In genomic region chr6:26532699-26533523, GRCh38 we compare ENCODE assay signal across 8 cellular contexts. TPM values are rescaled to one million over a fixed set of nuclear protein-coding genes. Genes with fewer than 3 reads are reported as not detected.
DNase-seq lines count a peak whose midpoint lies in the region; ATAC-seq and TF ChIP-seq lines count a peak whose summit lies in the region.

No MANE protein-coding gene starts in this region.

- H3K4me3 ChIP-seq in left ventricle myocardium inferior, result peak overlapping the region; percentile 80
- peak overlapping the region; percentile 45 to 48 for H3K4me3 ChIP-seq in prostate gland
- H3K4me3 ChIP-seq in upper lobe of right lung, result peak overlapping the region; percentile 68

- 1% methylated on average over 28 of the region's 28 CpGs for whole genome bisulfite sequencing in prostate gland

- ATAC-seq in GM21786 (IDR thresholded peaks at IDR 0.05; ENCODE audit: unreplicated experiment), result peak; percentile 35
- peak; percentile 60 for ATAC-seq in upper lobe of right lung

- intact Hi-C loops in left ventricle myocardium inferior (cut with micrococcal nuclease), result no loop called here
- intact Hi-C loops in prostate gland (cut with DNase I), result no loop called here
- intact Hi-C loops in upper lobe of right lung (cut with DNase I), result no loop called here

- TF ChIP-seq CTCF in left ventricle myocardium inferior (IDR thresholded peaks at IDR 0.05; ENCODE audit: borderline replicate concordance) (no peak), prostate gland (IDR thresholded peaks at IDR 0.05) (no peak), upper lobe of right lung (IDR thresholded peaks at IDR 0.05) (no peak)

- H3K4me1 ChIP-seq in left ventricle myocardium inferior, result peaks cover 36% of the 10 kb centered on the region
- no peaks in the 10 kb centered on the region for H3K4me1 ChIP-seq in prostate gland (replicated peaks)
- peaks cover 20% of the 10 kb centered on the region for H3K4me1 ChIP-seq in upper lobe of right lung

- peak overlapping the region; percentile 85 for H3K27ac ChIP-seq in left ventricle myocardium inferior (replicated peaks)
- H3K27ac ChIP-seq in prostate gland, result peak overlapping the region; percentile 72 to 73
- H3K27ac ChIP-seq in upper lobe of right lung, result peak overlapping the region; percentile 74

- no peak for TF ChIP-seq POLR2A in prostate gland (IDR thresholded peaks at IDR 0.05)

- H3K9me3 ChIP-seq in left ventricle myocardium inferior (replicated peaks) (no peaks in the 10 kb centered on the region), prostate gland (no peaks in the 10 kb centered on the region), upper lobe of right lung (no peaks in the 10 kb centered on the region)

- H3K36me3 ChIP-seq in left ventricle myocardium inferior (no peaks in the 10 kb centered on the region), prostate gland (no peaks in the 10 kb centered on the region), upper lobe of right lung (no peaks in the 10 kb centered on the region)

- DNase-seq in Ammon's horn (ENCODE audit: low spot score) (peak; percentile 94), NCI-H1694 (lab: John Stamatoyannopoulos, UW) (peak; percentile 93), T-helper 1 cell (peak; percentile 60 to 89 (median 78)), amygdala (lab: John Stamatoyannopoulos, UW) (peak in 55 of 56 donors; percentile 33 to 97 (median 81)), left ventricle myocardium inferior (peak; percentile 86), prostate gland (ENCODE audit: low spot score) (peak; percentile 80), upper lobe of right lung (peak; percentile 85)

- H3K27me3 ChIP-seq in left ventricle myocardium inferior (ENCODE audit: low read depth) (no peaks in the 10 kb centered on the region), prostate gland (replicated peaks; ENCODE audit: insufficient read depth) (no peaks in the 10 kb centered on the region), upper lobe of right lung (no peaks in the 10 kb centered on the region)

RNA-seq across cellular contexts. Expression of gene HMGN4, which starts 5.3 kb away (rescaled TPM):
- total RNA-seq in left ventricle myocardium inferior, result 29.7 TPM
- total RNA-seq in prostate gland, result 10 to 100 TPM; 53.5 to 83.0 TPM
- 45.8 TPM for total RNA-seq in upper lobe of right lung

RNA-seq across cellular contexts. Expression of gene BTN1A1, which starts 32.8 kb away (rescaled TPM):
- total RNA-seq in left ventricle myocardium inferior (not detected), prostate gland (under 1 TPM in 1 of 2 donors, not detected in 1; 0.23 TPM), upper lobe of right lung (not detected)

Comparison
In these comparisons a context has a peak if more than half of its experiments do, and no peak if none do; other contexts are left out.
1. Peak in every context shown above with its lines: DNase-seq, ATAC-seq, H3K4me3 ChIP-seq and H3K27ac ChIP-seq.